Comparison of ENCODE assay signal across 1 cellular context in the genomic region with DNA sequence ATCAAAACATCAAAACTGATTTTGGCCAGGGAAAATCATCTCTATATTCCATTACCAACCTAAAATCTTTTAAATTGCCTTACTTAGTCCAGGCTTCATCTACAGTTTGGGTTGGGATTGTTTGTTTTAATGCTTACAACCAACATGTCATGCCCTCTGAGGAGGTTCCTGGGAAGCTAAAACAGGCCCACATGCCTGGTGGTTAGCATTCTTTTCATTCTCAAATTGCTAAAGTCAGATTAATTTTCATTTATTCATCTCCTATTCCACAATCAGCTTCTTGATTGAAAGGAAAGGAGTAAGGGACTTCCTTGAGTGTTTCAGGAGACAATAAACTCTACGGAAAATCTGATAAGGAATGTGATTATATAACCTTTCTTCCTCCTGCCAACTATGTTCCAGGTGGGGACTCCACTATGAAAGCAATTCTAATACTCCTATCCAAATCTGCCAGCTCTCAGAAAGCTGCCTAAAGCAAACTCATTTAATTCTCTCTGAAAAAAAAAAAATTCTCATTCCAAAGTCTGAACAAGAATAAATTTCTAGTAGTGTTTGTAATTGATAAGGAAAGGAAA.
TF ChIP-seq lines count a peak whose summit lies in the region.

No MANE protein-coding gene starts in this region.

TF ChIP-seq in SK-N-SH, 30 proteins besides CTCF, POLR2A, EP300 and RAD21:
- no peak for TF ChIP-seq TCF12 (IDR thresholded peaks at IDR 0.05)
- TF ChIP-seq, protein P1, sequence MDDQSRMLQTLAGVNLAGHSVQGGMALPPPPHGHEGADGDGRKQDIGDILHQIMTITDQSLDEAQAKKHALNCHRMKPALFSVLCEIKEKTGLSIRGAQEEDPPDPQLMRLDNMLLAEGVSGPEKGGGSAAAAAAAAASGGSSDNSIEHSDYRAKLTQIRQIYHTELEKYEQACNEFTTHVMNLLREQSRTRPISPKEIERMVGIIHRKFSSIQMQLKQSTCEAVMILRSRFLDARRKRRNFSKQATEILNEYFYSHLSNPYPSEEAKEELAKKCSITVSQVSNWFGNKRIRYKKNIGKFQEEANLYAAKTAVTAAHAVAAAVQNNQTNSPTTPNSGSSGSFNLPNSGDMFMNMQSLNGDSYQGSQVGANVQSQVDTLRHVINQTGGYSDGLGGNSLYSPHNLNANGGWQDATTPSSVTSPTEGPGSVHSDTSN (IDR thresholded peaks at IDR 0.05): peak; percentile 20; the same call in 1 of the 2 replicates
- no peak for TF ChIP-seq POLR2AphosphoS5 (IDR thresholded peaks at IDR 0.05; ENCODE audit: low read depth, low read length)
- TF ChIP-seq ELF1 (IDR thresholded peaks at IDR 0.05): no peak
